In the genomic region with DNA sequence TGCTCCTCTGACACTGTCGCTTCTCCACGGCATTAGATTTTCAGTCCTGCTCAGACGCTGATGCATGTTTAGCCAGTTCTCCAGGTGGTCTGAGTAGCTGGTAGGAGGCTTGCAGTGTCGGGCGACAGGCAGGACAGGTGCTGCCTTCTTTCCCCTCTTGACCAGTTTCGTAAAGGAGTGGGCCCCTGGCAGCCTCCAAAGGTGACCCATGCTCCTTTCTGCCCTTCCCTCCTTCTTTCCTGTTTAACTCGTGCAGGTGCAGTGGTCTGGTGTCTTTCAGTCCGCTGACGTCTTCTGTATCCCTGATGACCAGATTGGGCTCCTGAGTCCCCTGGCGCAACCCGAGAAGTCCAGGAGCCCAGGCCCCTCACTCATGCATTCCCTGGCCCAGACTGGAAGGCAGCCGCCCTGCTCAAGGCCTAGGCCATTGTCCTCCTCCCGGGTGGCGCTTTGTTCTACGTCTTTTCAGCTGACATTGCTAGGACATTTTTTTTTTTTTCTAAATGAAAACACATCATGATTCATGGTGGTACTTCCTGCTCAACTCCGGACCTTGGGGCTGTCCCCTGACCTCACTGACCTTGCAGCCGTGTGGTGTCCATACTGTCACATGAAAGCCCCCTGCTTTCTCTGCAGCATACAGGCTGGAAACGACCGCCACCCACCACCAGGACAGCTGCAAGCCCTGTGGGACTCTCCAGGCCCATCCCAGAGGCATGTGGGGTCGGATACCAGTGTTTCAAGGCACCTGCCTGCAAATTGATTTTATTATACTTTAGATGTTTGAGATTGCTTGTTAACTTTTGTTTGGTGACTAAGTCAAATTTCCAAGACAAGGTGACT, we compare ENCODE assay signal across 25 cellular contexts. TPM values are rescaled to one million over a fixed set of nuclear protein-coding genes. Genes with fewer than 3 reads are reported as not detected.
DNase-seq lines count a peak whose midpoint lies in the region; ATAC-seq and TF ChIP-seq lines count a peak whose summit lies in the region.
"Had no signal": no experiment of that assay in that cellular context is flagged by ENCODE, and none has a peak within 500 bp of the region (broad histone marks: within the 10 kb centered on the region; RNA-seq: fewer than 3 reads in every experiment).

No MANE protein-coding gene starts in this region.

- peaks cover 26% of the 10 kb centered on the region for H3K4me1 Mint-ChIP-seq in stimulated activated effector memory CD8-positive, alpha-beta T cell treated with anti-CD3 and anti-CD28 coated beads, Interleukin-12 subunit alpha, Interleukin-12 subunit beta, amount 100 ng/mL, for 72 hours
- H3K4me1 Mint-ChIP-seq in CD14-positive monocyte = peaks cover 8% of the 10 kb centered on the region
- H3K4me1 Mint-ChIP-seq: memory B cell had no signal

- no peaks in the 10 kb centered on the region for H4K20me1 ChIP-seq in HCT116 (ENCODE audit: insufficient read depth)

- CTCF ChIA-PET in HCT116 (lab: Charles Lee) = interaction anchor here (1.0 to 1.6 kb wide), 2 partner anchors 13 to 19 kb away, joined by 3 to 4 read pairs; no protein-coding TSS in a partner anchor

- POLR2A ChIA-PET in HCT116 (lab: Charles Lee) = no interaction called here

- H3K27ac Mint-ChIP-seq in stimulated activated effector memory CD8-positive, alpha-beta T cell treated with anti-CD3 and anti-CD28 coated beads, Interleukin-12 subunit alpha, Interleukin-12 subunit beta, amount 100 ng/mL, for 72 hours = peak overlapping the region; percentile 81
- H3K27ac Mint-ChIP-seq in CD14-positive monocyte = peak overlapping the region in 3 of 7 donors; percentile 1 to 43 (median 26)
- H3K27ac Mint-ChIP-seq: activated CD4-positive, alpha-beta T cell treated with anti-CD3 and anti-CD28 coated beads, Interleukin-2, amount 10 ng/mL, durations not matched to agents 7 days and 5 days; activated naive CD8-positive, alpha-beta T cell treated with anti-CD3 and anti-CD28 coated beads for 36 hours; memory B cell had no signal

- no peak overlapping the region for H3K4me2 ChIP-seq in HCT116 (ENCODE audit: low read length)

- no peak overlapping the region for H3K9ac ChIP-seq in HCT116 (ENCODE audit: low read length)
- H3K9ac ChIP-seq: GM23248 had no signal

- H3K9me3 ChIP-seq in HCT116 (ENCODE audit: control insufficient read depth in 1 of 2, insufficient read depth in 1 of 2, low read depth in 1 of 2, low read length in 2 of 2) (no peaks in the 10 kb centered on the region), adrenal gland (replicated peaks in 1 of 3) (no peaks in the 10 kb centered on the region)
- H3K9me3 ChIP-seq: pancreas, thyroid gland had no signal

- H3K27me3 ChIP-seq in HCT116 (ENCODE audit: insufficient read depth, low read length) = no peaks in the 10 kb centered on the region
- no peaks in the 10 kb centered on the region for H3K27me3 ChIP-seq in adrenal gland
- H3K27me3 ChIP-seq: pancreas, thyroid gland had no signal

- H3K9me2 ChIP-seq in HCT116 (ENCODE audit: insufficient read depth) = no peaks in the 10 kb centered on the region

- BruUV-seq in HCT116 (replicated peaks; lab: Mats Ljungman, UMichigan) = no TSS peak

- 55 to 61% (median 58%) methylated on average over 20 of the region's 20 CpGs for WGBS in adrenal gland, 4 donors

- TF ChIP-seq RAD21 in HCT116 (IDR thresholded peaks at IDR 0.05; ENCODE audit: low read depth) = no peak

- H3K27me3 Mint-ChIP-seq in CD14-positive monocyte (ENCODE audit: low read depth in 3 of 3) = peaks cover 0 to 3% (median 2%) of the 10 kb centered on the region in 3 donors
- H3K27me3 Mint-ChIP-seq: activated CD4-positive, alpha-beta T cell treated with anti-CD3 and anti-CD28 coated beads, Interleukin-2, amount 10 ng/mL, durations not matched to agents 7 days and 5 days; activated naive CD8-positive, alpha-beta T cell treated with anti-CD3 and anti-CD28 coated beads for 36 hours; central memory CD8-positive, alpha-beta T cell; memory B cell had no signal

- H3K4me3 Mint-ChIP-seq in stimulated activated effector memory CD8-positive, alpha-beta T cell treated with anti-CD3 and anti-CD28 coated beads, Interleukin-12 subunit alpha, Interleukin-12 subunit beta, amount 100 ng/mL, for 72 hours = no peak overlapping the region
- H3K4me3 Mint-ChIP-seq in CD14-positive monocyte = no peak overlapping the region
- H3K4me3 Mint-ChIP-seq: activated CD4-positive, alpha-beta T cell treated with anti-CD3 and anti-CD28 coated beads, Interleukin-2, amount 10 ng/mL, durations not matched to agents 7 days and 5 days; activated naive CD8-positive, alpha-beta T cell treated with anti-CD3 and anti-CD28 coated beads for 36 hours; central memory CD8-positive, alpha-beta T cell; memory B cell had no signal

- no peak for TF ChIP-seq CTCF in HCT116 (IDR thresholded peaks at IDR 0.05 in 2 of 3, conservative IDR thresholded peaks at IDR 0.05 in 1 of 3; ENCODE audit: borderline replicate concordance in 1 of 3, insufficient read depth in 1 of 3, low read depth in 2 of 3, low read length in 2 of 3)
- TF ChIP-seq CTCF in adrenal gland (IDR thresholded peaks at IDR 0.05) = no peak
- TF ChIP-seq CTCF in CD14-positive monocyte (IDR thresholded peaks at IDR 0.05) = no peak

- H3K79me2 ChIP-seq in HCT116 (ENCODE audit: insufficient read depth, low read length) = no peaks in the 10 kb centered on the region

- no peak for ATAC-seq in HCT116
- no peak for ATAC-seq in stimulated activated effector memory CD8-positive, alpha-beta T cell treated with anti-CD3 and anti-CD28 coated beads, Interleukin-12 subunit alpha, Interleukin-12 subunit beta, amount 100 ng/mL, for 72 hours
- ATAC-seq: pancreas; sciatic nerve; stimulated activated naive CD8-positive, alpha-beta T cell treated with anti-CD3 and anti-CD28 coated beads, Interleukin-15, Interleukin-2, amounts not matched to agents 100 U/mL and 50 U/mL, for 24 hours had no signal

- H3K36me3 ChIP-seq in HCT116 (ENCODE audit: control insufficient read depth in 1 of 2, insufficient read depth in 2 of 2, low read length in 2 of 2) = peaks cover 9 to 20% of the 10 kb centered on the region in 2 experiments; a peak in 3 of 4 replicates
- peaks cover 0 to 48% of the 10 kb centered on the region in 2 donors for H3K36me3 ChIP-seq in adrenal gland (replicated peaks in 1 of 2)

- H3K4me1 ChIP-seq in HCT116 (ENCODE audit: control insufficient read depth in 1 of 2, insufficient read depth in 2 of 2, low read length in 2 of 2) (peaks cover 19 to 33% of the 10 kb centered on the region in 2 experiments), adrenal gland (replicated peaks in 1 of 2) (peaks cover 15 to 39% of the 10 kb centered on the region in 2 donors)

- H3K4me3 ChIP-seq in HCT116 (replicated peaks in 1 of 2; ENCODE audit: low read depth in 1 of 2, low read length in 2 of 2) = no peak overlapping the region
- H3K4me3 ChIP-seq in adrenal gland = no peak overlapping the region
- H3K4me3 ChIP-seq: GM23248, pancreas, SK-N-MC, thyroid gland had no signal

- TF ChIP-seq POLR2A in HCT116 (IDR thresholded peaks at IDR 0.05; ENCODE audit: borderline replicate concordance, extremely low read depth, insufficient read depth, insufficient read length) (no peak), adrenal gland (IDR thresholded peaks at IDR 0.05) (no peak)

- H3K27ac ChIP-seq in HCT116 (ENCODE audit: low read depth, low read length) (0 out of 2 replicates have a peak overlapping the region, but pooled peaks have one; percentile 10), adrenal gland (peak overlapping the region in 3 of 5 donors; percentile 0 to 61 (median 42))
- H3K27ac ChIP-seq: GM23248, pancreas, SK-N-MC, WERI-Rb-1 had no signal

- RAD21 ChIA-PET in HCT116 (lab: Charles Lee; ENCODE audit: low non-redundant PET in 1 of 2, low total read pairs in 2 of 2, uncharacterized antibody in 2 of 2, unreplicated experiment in 2 of 2) = no interaction called here

- no peaks in the 10 kb centered on the region for H3K9me3 Mint-ChIP-seq in stimulated activated effector memory CD8-positive, alpha-beta T cell treated with anti-CD3 and anti-CD28 coated beads, Interleukin-12 subunit alpha, Interleukin-12 subunit beta, amount 100 ng/mL, for 72 hours
- no peaks in the 10 kb centered on the region for H3K9me3 Mint-ChIP-seq in CD14-positive monocyte
- H3K9me3 Mint-ChIP-seq: activated CD4-positive, alpha-beta T cell treated with anti-CD3 and anti-CD28 coated beads, Interleukin-2, amount 10 ng/mL, durations not matched to agents 7 days and 5 days; activated naive CD8-positive, alpha-beta T cell treated with anti-CD3 and anti-CD28 coated beads for 36 hours; central memory CD8-positive, alpha-beta T cell; memory B cell had no signal

- no peak overlapping the region for H2AFZ ChIP-seq in HCT116 (ENCODE audit: low read depth, low read length, poor library complexity, severe bottlenecking)
- H2AFZ ChIP-seq: GM23248 had no signal

- DNase-seq in HCT116 (ENCODE audit: low read depth, low spot score) = no peak
- DNase-seq in adrenal gland = peak in 3 of 7 donors; percentile 60 to 67 (median 67)
- peak; percentile 29 to 51 for DNase-seq in lung microvascular endothelial cell (ENCODE audit: low read depth in 2 of 2)
- no peak for DNase-seq in stimulated activated effector memory CD8-positive, alpha-beta T cell treated with anti-CD3 and anti-CD28 coated beads, Interleukin-12 subunit alpha, Interleukin-12 subunit beta, amount 100 ng/mL, for 72 hours (ENCODE audit: low spot score in 2 of 2)
- DNase-seq in C1 segment of cervical spinal cord (lab: John Stamatoyannopoulos, UW) = no peak
- DNase-seq in COLO829 (ENCODE audit: low spot score) = no peak
- DNase-seq in CD14-positive monocyte (ENCODE audit: low spot score) = no peak
- DNase-seq: activated CD4-positive, alpha-beta T cell treated with anti-CD3 and anti-CD28 coated beads, Interleukin-2, amount 10 ng/mL, durations not matched to agents 7 days and 5 days; activated naive CD8-positive, alpha-beta T cell treated with anti-CD3 and anti-CD28 coated beads for 36 hours; DMS79; GF-D8; GM23248; head of caudate nucleus; Kasumi-1; NCI-H1694; NCI-H2171 treated with DMSO at 0.1 percent for 48 hours; NCI-H526; stimulated activated naive CD8-positive, alpha-beta T cell treated with anti-CD3 and anti-CD28 coated beads, Interleukin-15, Interleukin-2, amounts not matched to agents 100 U/mL and 50 U/mL, for 24 hours; thyroid gland; WERI-Rb-1 had no signal

- peaks cover 29% of the 10 kb centered on the region for H3K36me3 Mint-ChIP-seq in stimulated activated effector memory CD8-positive, alpha-beta T cell treated with anti-CD3 and anti-CD28 coated beads, Interleukin-12 subunit alpha, Interleukin-12 subunit beta, amount 100 ng/mL, for 72 hours
- H3K36me3 Mint-ChIP-seq in CD14-positive monocyte = peaks cover 41 to 69% of the 10 kb centered on the region in 2 donors
- H3K36me3 Mint-ChIP-seq: activated naive CD8-positive, alpha-beta T cell treated with anti-CD3 and anti-CD28 coated beads for 36 hours had no signal

- intact Hi-C loops in HCT116 (cut with micrococcal nuclease) = loop anchor here (10.0 kb wide), 1 partner anchor 148 kb away; a partner anchor contains a TSS
- intact Hi-C loops in adrenal gland (cut with DNase I) = no loop called here
- intact Hi-C loops in CD14-positive monocyte (cut with micrococcal nuclease) = no loop called here

RNA-seq across cellular contexts. Expression of a gene that starts 25.5 kb away (rescaled TPM):
- total RNA-seq in HCT116 (2021; ENCODE audit: unreplicated experiment) (19.7 TPM), adrenal gland (10 to 100 TPM; 41.7 to 74.2 (median 56.5) TPM), lung microvascular endothelial cell (55.6 and 63.5 TPM in 2 replicates)
- polyA plus RNA-seq in HCT116 (2012) = 13.2 and 14.8 TPM in 2 replicates
- polyA plus RNA-seq in adrenal gland (100 to 1,000 TPM in 2 of 3 donors, 10 to 100 TPM in 1; 39.6 to 171 (median 148) TPM), CD14-positive monocyte (10 to 100 TPM; 24.9 to 30.8 TPM)

RNA-seq across cellular contexts. Expression of a gene that starts 25.6 kb away (rescaled TPM):
- total RNA-seq in HCT116 (2021; ENCODE audit: unreplicated experiment) = 109 TPM
- polyA plus RNA-seq in HCT116 (2012) = 142 and 156 TPM in 2 replicates
- total RNA-seq in adrenal gland = 100 to 1,000 TPM; 268 to 743 (median 528) TPM
- 100 to 1,000 TPM in 1 of 3 donors, 10 to 100 TPM in 2; 51.3 to 220 (median 65.5) TPM for polyA plus RNA-seq in adrenal gland
- 222 and 628 TPM in 2 replicates for total RNA-seq in lung microvascular endothelial cell
- polyA plus RNA-seq in CD14-positive monocyte = 100 to 1,000 TPM; 329 to 400 TPM

RNA-seq across cellular contexts. Expression of a gene that starts 49.5 kb away (rescaled TPM):
- total RNA-seq in HCT116 (2021; ENCODE audit: unreplicated experiment) = 42.8 TPM
- 31.1 and 33.4 TPM in 2 replicates for polyA plus RNA-seq in HCT116 (2012)
- 10 to 100 TPM in 6 of 8 donors, 1 to 10 TPM in 2; 8.5 to 46.1 (median 23.9) TPM for total RNA-seq in adrenal gland
- polyA plus RNA-seq in adrenal gland = 10 to 100 TPM in 2 of 3 donors, 1 to 10 TPM in 1; 1.2 to 74.8 (median 18.8) TPM
- total RNA-seq in lung microvascular endothelial cell = 46.0 and 72.0 TPM in 2 replicates
- under 1 TPM; 0.31 to 0.44 TPM for polyA plus RNA-seq in CD14-positive monocyte

RNA-seq across cellular contexts. Expression of a gene that starts 53.8 kb away (rescaled TPM):
- 17.0 TPM for total RNA-seq in HCT116 (2021; ENCODE audit: unreplicated experiment)
- 14.7 and 15.6 TPM in 2 replicates for polyA plus RNA-seq in HCT116 (2012)
- total RNA-seq in adrenal gland = 10 to 100 TPM; 36.3 to 87.0 (median 48.3) TPM
- 10 to 100 TPM; 25.1 to 42.6 (median 38.5) TPM for polyA plus RNA-seq in adrenal gland
- 42.3 and 46.8 TPM in 2 replicates for total RNA-seq in lung microvascular endothelial cell
- polyA plus RNA-seq in CD14-positive monocyte = 10 to 100 TPM; 56.4 to 58.2 TPM

Comparison
In these comparisons a context has a peak if more than half of its experiments do, and no peak if none do; other contexts are left out.
1. DNase-seq: peak in lung microvascular endothelial cell (2 of 2); none in HCT116 (single experiment), stimulated activated effector memory CD8-positive, alpha-beta T cell treated with anti-CD3 and anti-CD28 coated beads, Interleukin-12 subunit alpha, Interleukin-12 subunit beta, amount 100 ng/mL, for 72 hours (0 of 2), C1 segment of cervical spinal cord (0 of 14), COLO829 (single experiment) and CD14-positive monocyte (single experiment).